Comparison of ENCODE assay signal across 1 cellular context in genomic region chr15:92810418-92811138, GRCh38.
A peak's percentile ranks its signal among the peaks of the same experiment; 100 is the strongest.
TF ChIP-seq lines count a peak whose summit lies in the region.

No MANE protein-coding gene starts in this region.

TF ChIP-seq in GM12878, 131 proteins besides CTCF, POLR2A, EP300 and RAD21 (continued from another document):
- TF ChIP-seq, protein P1, sequence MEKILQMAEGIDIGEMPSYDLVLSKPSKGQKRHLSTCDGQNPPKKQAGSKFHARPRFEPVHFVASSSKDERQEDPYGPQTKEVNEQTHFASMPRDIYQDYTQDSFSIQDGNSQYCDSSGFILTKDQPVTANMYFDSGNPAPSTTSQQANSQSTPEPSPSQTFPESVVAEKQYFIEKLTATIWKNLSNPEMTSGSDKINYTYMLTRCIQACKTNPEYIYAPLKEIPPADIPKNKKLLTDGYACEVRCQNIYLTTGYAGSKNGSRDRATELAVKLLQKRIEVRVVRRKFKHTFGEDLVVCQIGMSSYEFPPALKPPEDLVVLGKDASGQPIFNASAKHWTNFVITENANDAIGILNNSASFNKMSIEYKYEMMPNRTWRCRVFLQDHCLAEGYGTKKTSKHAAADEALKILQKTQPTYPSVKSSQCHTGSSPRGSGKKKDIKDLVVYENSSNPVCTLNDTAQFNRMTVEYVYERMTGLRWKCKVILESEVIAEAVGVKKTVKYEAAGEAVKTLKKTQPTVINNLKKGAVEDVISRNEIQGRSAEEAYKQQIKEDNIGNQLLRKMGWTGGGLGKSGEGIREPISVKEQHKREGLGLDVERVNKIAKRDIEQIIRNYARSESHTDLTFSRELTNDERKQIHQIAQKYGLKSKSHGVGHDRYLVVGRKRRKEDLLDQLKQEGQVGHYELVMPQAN (conservative IDR thresholded peaks at IDR 0.05) = no peak
- TF ChIP-seq PAX5 (IDR thresholded peaks at IDR 0.05; ENCODE audit: borderline replicate concordance, low read depth, low read length) (no peak), BRCA1 (IDR thresholded peaks at IDR 0.05; ENCODE audit: low read depth, low read length) (no peak), KLF5 (IDR thresholded peaks at IDR 0.05; ENCODE audit: partially characterized antibody) (no peak), RUNX3 (IDR thresholded peaks at IDR 0.05; ENCODE audit: low read length) (peak; percentile 21; the same call in 1 of the 2 replicates), ATF7 (IDR thresholded peaks at IDR 0.05; ENCODE audit: low read depth) (peak; percentile 63), CBFB (IDR thresholded peaks at IDR 0.05; ENCODE audit: low read depth) (no peak), KDM1A (IDR thresholded peaks at IDR 0.05; ENCODE audit: borderline replicate concordance) (no peak), NFXL1 (IDR thresholded peaks at IDR 0.05; ENCODE audit: borderline replicate concordance) (no peak), SIN3A (IDR thresholded peaks at IDR 0.05; ENCODE audit: low read depth, low read length) (no peak), RCOR1 (conservative IDR thresholded peaks at IDR 0.05; ENCODE audit: low read depth, low read length) (no peak), IRF4 (IDR thresholded peaks at IDR 0.05; ENCODE audit: low read depth, low read length) (no peak), RB1 (IDR thresholded peaks at IDR 0.05; ENCODE audit: borderline replicate concordance) (no peak), ZNF384 (IDR thresholded peaks at IDR 0.05; ENCODE audit: borderline replicate concordance, low read depth, low read length) (peak; percentile 59; the same call in 1 of the 2 replicates), SP1 (IDR thresholded peaks at IDR 0.05; ENCODE audit: low read depth, low read length) (no peak), ZSCAN29 (IDR thresholded peaks at IDR 0.05) (no peak), FOXM1 (IDR thresholded peaks at IDR 0.05; ENCODE audit: low read depth, low read length) (0 out of 2 replicates have a peak, but pooled peaks have one; percentile 19), SUPT20H (IDR thresholded peaks at IDR 0.05; ENCODE audit: borderline replicate concordance, control insufficient read depth, low read depth, low read length) (no peak), MTA2 (IDR thresholded peaks at IDR 0.05; ENCODE audit: low read depth) (no peak; the same call in 1 of the 2 replicates), ZNF217 (IDR thresholded peaks at IDR 0.05) (no peak), JUND (IDR thresholded peaks at IDR 0.05; ENCODE audit: low read depth, low read length) (no peak), KAT2A (conservative IDR thresholded peaks at IDR 0.05; ENCODE audit: control insufficient read depth, low read depth, low read length) (no peak), TBL1XR1 (IDR thresholded peaks at IDR 0.05; ENCODE audit: low read depth, low read length) (no peak), ESRRA (IDR thresholded peaks at IDR 0.05; ENCODE audit: low read length) (no peak), ZNF24 (IDR thresholded peaks at IDR 0.05) (no peak), NFYA (IDR thresholded peaks at IDR 0.05; ENCODE audit: borderline replicate concordance, low read depth, low read length) (no peak), SMAD1 (IDR thresholded peaks at IDR 0.05; ENCODE audit: low read depth, partially characterized antibody) (no peak), CHD4 (IDR thresholded peaks at IDR 0.05) (no peak), MEF2B (IDR thresholded peaks at IDR 0.05; ENCODE audit: partially characterized antibody, poor library complexity, severe bottlenecking) (peak; percentile 10), TCF3 (IDR thresholded peaks at IDR 0.05; ENCODE audit: borderline replicate concordance, insufficient read depth, low read depth, low read length) (no peak), MYC (IDR thresholded peaks at IDR 0.05; ENCODE audit: insufficient read depth, insufficient read length, insufficient replicate concordance, low read length, severe bottlenecking) (no peak), SUZ12 (IDR thresholded peaks at IDR 0.05; ENCODE audit: unreplicated experiment) (no peak), BCL11A (IDR thresholded peaks at IDR 0.05; ENCODE audit: low read depth, low read length) (no peak), ZNF622 (IDR thresholded peaks at IDR 0.05) (no peak), IKZF2 (IDR thresholded peaks at IDR 0.05) (0 out of 4 replicates have a peak, but pooled peaks of 1 of the 2 experiments have one; percentile 12), PML (IDR thresholded peaks at IDR 0.05; ENCODE audit: low read length) (peak; percentile 45; the same call in 1 of the 2 replicates), JUNB (IDR thresholded peaks at IDR 0.05) (no peak), ASH2L (IDR thresholded peaks at IDR 0.05; ENCODE audit: borderline replicate concordance, low read depth) (no peak), RBBP5 (conservative IDR thresholded peaks at IDR 0.05) (no peak), EZH2 (IDR thresholded peaks at IDR 0.05; ENCODE audit: borderline replicate concordance, control insufficient read depth, low read depth, low read length) (no peak), RELA (IDR thresholded peaks at IDR 0.05; ENCODE audit: borderline replicate concordance, partially characterized antibody) (no peak), EED (IDR thresholded peaks at IDR 0.05; ENCODE audit: low read depth) (no peak), SMAD5 (IDR thresholded peaks at IDR 0.05; ENCODE audit: low read depth) (peak; percentile 29; the same call in 1 of the 2 replicates), STAT3 (IDR thresholded peaks at IDR 0.05; ENCODE audit: low read depth, low read length) (no peak), ZBTB11 (CRISPR knock-in tag; IDR thresholded peaks at IDR 0.05) (no peak)
- TF ChIP-seq, protein P2, sequence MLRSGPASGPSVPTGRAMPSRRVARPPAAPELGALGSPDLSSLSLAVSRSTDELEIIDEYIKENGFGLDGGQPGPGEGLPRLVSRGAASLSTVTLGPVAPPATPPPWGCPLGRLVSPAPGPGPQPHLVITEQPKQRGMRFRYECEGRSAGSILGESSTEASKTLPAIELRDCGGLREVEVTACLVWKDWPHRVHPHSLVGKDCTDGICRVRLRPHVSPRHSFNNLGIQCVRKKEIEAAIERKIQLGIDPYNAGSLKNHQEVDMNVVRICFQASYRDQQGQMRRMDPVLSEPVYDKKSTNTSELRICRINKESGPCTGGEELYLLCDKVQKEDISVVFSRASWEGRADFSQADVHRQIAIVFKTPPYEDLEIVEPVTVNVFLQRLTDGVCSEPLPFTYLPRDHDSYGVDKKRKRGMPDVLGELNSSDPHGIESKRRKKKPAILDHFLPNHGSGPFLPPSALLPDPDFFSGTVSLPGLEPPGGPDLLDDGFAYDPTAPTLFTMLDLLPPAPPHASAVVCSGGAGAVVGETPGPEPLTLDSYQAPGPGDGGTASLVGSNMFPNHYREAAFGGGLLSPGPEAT (IDR thresholded peaks at IDR 0.05; ENCODE audit: low read depth) = 0 out of 2 replicates have a peak, but pooled peaks have one; percentile 23
- TF ChIP-seq, protein P3, sequence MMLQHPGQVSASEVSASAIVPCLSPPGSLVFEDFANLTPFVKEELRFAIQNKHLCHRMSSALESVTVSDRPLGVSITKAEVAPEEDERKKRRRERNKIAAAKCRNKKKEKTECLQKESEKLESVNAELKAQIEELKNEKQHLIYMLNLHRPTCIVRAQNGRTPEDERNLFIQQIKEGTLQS (IDR thresholded peaks at IDR 0.05; ENCODE audit: borderline replicate concordance, extremely low read depth, low read depth, low read length) = no peak
- TF ChIP-seq, protein P4, sequence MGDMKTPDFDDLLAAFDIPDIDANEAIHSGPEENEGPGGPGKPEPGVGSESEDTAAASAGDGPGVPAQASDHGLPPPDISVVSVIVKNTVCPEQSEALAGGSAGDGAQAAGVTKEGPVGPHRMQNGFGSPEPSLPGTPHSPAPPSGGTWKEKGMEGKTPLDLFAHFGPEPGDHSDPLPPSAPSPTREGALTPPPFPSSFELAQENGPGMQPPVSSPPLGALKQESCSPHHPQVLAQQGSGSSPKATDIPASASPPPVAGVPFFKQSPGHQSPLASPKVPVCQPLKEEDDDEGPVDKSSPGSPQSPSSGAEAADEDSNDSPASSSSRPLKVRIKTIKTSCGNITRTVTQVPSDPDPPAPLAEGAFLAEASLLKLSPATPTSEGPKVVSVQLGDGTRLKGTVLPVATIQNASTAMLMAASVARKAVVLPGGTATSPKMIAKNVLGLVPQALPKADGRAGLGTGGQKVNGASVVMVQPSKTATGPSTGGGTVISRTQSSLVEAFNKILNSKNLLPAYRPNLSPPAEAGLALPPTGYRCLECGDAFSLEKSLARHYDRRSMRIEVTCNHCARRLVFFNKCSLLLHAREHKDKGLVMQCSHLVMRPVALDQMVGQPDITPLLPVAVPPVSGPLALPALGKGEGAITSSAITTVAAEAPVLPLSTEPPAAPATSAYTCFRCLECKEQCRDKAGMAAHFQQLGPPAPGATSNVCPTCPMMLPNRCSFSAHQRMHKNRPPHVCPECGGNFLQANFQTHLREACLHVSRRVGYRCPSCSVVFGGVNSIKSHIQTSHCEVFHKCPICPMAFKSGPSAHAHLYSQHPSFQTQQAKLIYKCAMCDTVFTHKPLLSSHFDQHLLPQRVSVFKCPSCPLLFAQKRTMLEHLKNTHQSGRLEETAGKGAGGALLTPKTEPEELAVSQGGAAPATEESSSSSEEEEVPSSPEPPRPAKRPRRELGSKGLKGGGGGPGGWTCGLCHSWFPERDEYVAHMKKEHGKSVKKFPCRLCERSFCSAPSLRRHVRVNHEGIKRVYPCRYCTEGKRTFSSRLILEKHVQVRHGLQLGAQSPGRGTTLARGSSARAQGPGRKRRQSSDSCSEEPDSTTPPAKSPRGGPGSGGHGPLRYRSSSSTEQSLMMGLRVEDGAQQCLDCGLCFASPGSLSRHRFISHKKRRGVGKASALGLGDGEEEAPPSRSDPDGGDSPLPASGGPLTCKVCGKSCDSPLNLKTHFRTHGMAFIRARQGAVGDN (IDR thresholded peaks at IDR 0.05) = no peak
- TF ChIP-seq, protein P5, sequence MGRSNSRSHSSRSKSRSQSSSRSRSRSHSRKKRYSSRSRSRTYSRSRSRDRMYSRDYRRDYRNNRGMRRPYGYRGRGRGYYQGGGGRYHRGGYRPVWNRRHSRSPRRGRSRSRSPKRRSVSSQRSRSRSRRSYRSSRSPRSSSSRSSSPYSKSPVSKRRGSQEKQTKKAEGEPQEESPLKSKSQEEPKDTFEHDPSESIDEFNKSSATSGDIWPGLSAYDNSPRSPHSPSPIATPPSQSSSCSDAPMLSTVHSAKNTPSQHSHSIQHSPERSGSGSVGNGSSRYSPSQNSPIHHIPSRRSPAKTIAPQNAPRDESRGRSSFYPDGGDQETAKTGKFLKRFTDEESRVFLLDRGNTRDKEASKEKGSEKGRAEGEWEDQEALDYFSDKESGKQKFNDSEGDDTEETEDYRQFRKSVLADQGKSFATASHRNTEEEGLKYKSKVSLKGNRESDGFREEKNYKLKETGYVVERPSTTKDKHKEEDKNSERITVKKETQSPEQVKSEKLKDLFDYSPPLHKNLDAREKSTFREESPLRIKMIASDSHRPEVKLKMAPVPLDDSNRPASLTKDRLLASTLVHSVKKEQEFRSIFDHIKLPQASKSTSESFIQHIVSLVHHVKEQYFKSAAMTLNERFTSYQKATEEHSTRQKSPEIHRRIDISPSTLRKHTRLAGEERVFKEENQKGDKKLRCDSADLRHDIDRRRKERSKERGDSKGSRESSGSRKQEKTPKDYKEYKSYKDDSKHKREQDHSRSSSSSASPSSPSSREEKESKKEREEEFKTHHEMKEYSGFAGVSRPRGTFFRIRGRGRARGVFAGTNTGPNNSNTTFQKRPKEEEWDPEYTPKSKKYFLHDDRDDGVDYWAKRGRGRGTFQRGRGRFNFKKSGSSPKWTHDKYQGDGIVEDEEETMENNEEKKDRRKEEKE (IDR thresholded peaks at IDR 0.05) = no peak
